In genomic region chr2:196944570-196944969, GRCh38 we compare ENCODE assay signal across 10 cellular contexts. TPM values are rescaled to one million over a fixed set of nuclear protein-coding genes. Genes with fewer than 3 reads are reported as not detected.
A peak's percentile ranks its signal among the peaks of the same experiment; 100 is the strongest.
DNase-seq lines count a peak whose midpoint lies in the region; ATAC-seq and TF ChIP-seq lines count a peak whose summit lies in the region.
"Had no signal": no experiment of that assay in that cellular context is flagged by ENCODE, and none has a peak within 500 bp of the region (broad histone marks: within the 10 kb centered on the region; RNA-seq: fewer than 3 reads in every experiment).

No MANE protein-coding gene starts in this region.

- no peaks in the 10 kb centered on the region for H3K27me3 ChIP-seq in DND-41 (ENCODE audit: insufficient read depth, low read length, poor library complexity)
- no peaks in the 10 kb centered on the region for H3K27me3 ChIP-seq in upper lobe of right lung

- H3K4me3 Mint-ChIP-seq in T-helper 2 cell treated with Interferon-gamma antibody and Interleukin-4, amounts not matched to agents 5 μg/mL and 100 μg/mL, for 36 hours = no peak overlapping the region
- H3K4me3 Mint-ChIP-seq: nephron progenitor cell had no signal

- H3K36me3 Mint-ChIP-seq in T-helper 2 cell treated with Interferon-gamma antibody and Interleukin-4, amounts not matched to agents 5 μg/mL and 100 μg/mL, for 36 hours (ENCODE audit: low read depth) = peaks cover 2% of the 10 kb centered on the region

- no peaks in the 10 kb centered on the region for H4K20me1 ChIP-seq in DND-41 (ENCODE audit: insufficient read depth, low read length)

- H3K27ac Mint-ChIP-seq in T-helper 2 cell treated with Interferon-gamma antibody and Interleukin-4, amounts not matched to agents 5 μg/mL and 100 μg/mL, for 36 hours = no peak overlapping the region
- H3K27ac Mint-ChIP-seq: nephron progenitor cell had no signal

- H3K4me3 ChIP-seq in DND-41 (ENCODE audit: low read depth in 1 of 2, low read length in 2 of 2) (no peak overlapping the region), upper lobe of right lung (no peak overlapping the region)

- TF ChIP-seq CTCF in DND-41 (IDR thresholded peaks at IDR 0.05; ENCODE audit: borderline replicate concordance, extremely low read depth, low read length, poor library complexity, severe bottlenecking) (no peak), upper lobe of right lung (IDR thresholded peaks at IDR 0.05) (no peak)

- no peak overlapping the region for H3K27ac ChIP-seq in DND-41 (ENCODE audit: low read length)
- no peak overlapping the region for H3K27ac ChIP-seq in upper lobe of right lung

- H2AFZ ChIP-seq in DND-41 (ENCODE audit: low read depth, low read length) = no peak overlapping the region

- H3K9me3 ChIP-seq in DND-41 (ENCODE audit: insufficient read depth, low read length, severe bottlenecking) (no peaks in the 10 kb centered on the region), upper lobe of right lung (no peaks in the 10 kb centered on the region)

- H3K79me2 ChIP-seq in DND-41 (ENCODE audit: insufficient read depth, low read length) = no peaks in the 10 kb centered on the region

- peak; percentile 36; the same call in 1 of the 3 replicates for ATAC-seq in DND-41 (ENCODE audit: insufficient read depth, low read depth)
- ATAC-seq in GM19324 (IDR thresholded peaks at IDR 0.05; ENCODE audit: low FRiP score, unreplicated experiment) = peak; percentile 90
- ATAC-seq in HG02678 (IDR thresholded peaks at IDR 0.05; ENCODE audit: unreplicated experiment) = peak; percentile 97
- ATAC-seq in HG03565 (IDR thresholded peaks at IDR 0.05; ENCODE audit: unreplicated experiment) = peak; percentile 88
- no peak for ATAC-seq in upper lobe of right lung
- ATAC-seq: activated CD4-positive, CD25-positive, alpha-beta regulatory T cell treated with anti-CD3 and anti-CD28 coated beads, Interleukin-2, amount 50 U/mL, for 24 hours had no signal

- no peaks in the 10 kb centered on the region for H3K4me1 Mint-ChIP-seq in T-helper 2 cell treated with Interferon-gamma antibody and Interleukin-4, amounts not matched to agents 5 μg/mL and 100 μg/mL, for 36 hours (ENCODE audit: low read depth)
- H3K4me1 Mint-ChIP-seq: nephron progenitor cell had no signal

- no peak overlapping the region for H3K9ac ChIP-seq in DND-41 (ENCODE audit: low read depth, low read length)

- intact Hi-C loops in upper lobe of right lung (cut with DNase I) = no loop called here

- no peaks in the 10 kb centered on the region for H3K36me3 ChIP-seq in DND-41 (ENCODE audit: insufficient read depth, low read length)
- H3K36me3 ChIP-seq in upper lobe of right lung = no peaks in the 10 kb centered on the region

- H3K27me3 Mint-ChIP-seq in T-helper 2 cell treated with Interferon-gamma antibody and Interleukin-4, amounts not matched to agents 5 μg/mL and 100 μg/mL, for 36 hours (ENCODE audit: low read depth) = no peaks in the 10 kb centered on the region

- no peak for DNase-seq in DND-41
- DNase-seq in upper lobe of right lung = no peak
- no peak for DNase-seq in OCI-M1 (lab: John Stamatoyannopoulos, UW)
- DNase-seq in T-helper 2 cell treated with Interferon-gamma antibody and Interleukin-4, amounts not matched to agents 5 μg/mL and 100 μg/mL, for 36 hours (ENCODE audit: low spot score) = no peak
- DNase-seq in globus pallidus (ENCODE audit: low spot score) = no peak
- DNase-seq: nephron progenitor cell had no signal

- no peak overlapping the region for H3K4me2 ChIP-seq in DND-41 (ENCODE audit: insufficient read depth, low read length)

- peaks cover 6% of the 10 kb centered on the region for H3K4me1 ChIP-seq in DND-41 (ENCODE audit: insufficient read depth, low read length)
- H3K4me1 ChIP-seq in upper lobe of right lung = no peaks in the 10 kb centered on the region

- H3K9me3 Mint-ChIP-seq in T-helper 2 cell treated with Interferon-gamma antibody and Interleukin-4, amounts not matched to agents 5 μg/mL and 100 μg/mL, for 36 hours = no peaks in the 10 kb centered on the region
- H3K9me3 Mint-ChIP-seq: nephron progenitor cell had no signal

RNA-seq across cellular contexts. Expression of gene PGAP1, which starts 18.1 kb away (rescaled TPM):
- total RNA-seq in upper lobe of right lung = 15.2 TPM
